Comparison of ENCODE assay signal across 20 cellular contexts in genomic region chr3:48621461-48621869, GRCh38. TPM values are rescaled to one million over a fixed set of nuclear protein-coding genes. Genes with fewer than 3 reads are reported as not detected.
A peak's percentile ranks its signal among the peaks of the same experiment; 100 is the strongest.
DNase-seq lines count a peak whose midpoint lies in the region; ATAC-seq, FAIRE-seq and TF ChIP-seq lines count a peak whose summit lies in the region.
"Had no signal": no experiment of that assay in that cellular context is flagged by ENCODE, and none has a peak within 500 bp of the region (broad histone marks: within the 10 kb centered on the region; RNA-seq: fewer than 3 reads in every experiment).

Gene TMEM89 (minus strand): TSS chr3:48621769. CDS start chr3:48621756, 13 bp downstream.

- H3K27ac ChIP-seq in testis (no peak within 1 kb of the TSS), aorta (ENCODE audit: low read depth in 1 of 2, low read length in 2 of 2) (peak within 1 kb of the TSS in 1 of 2 donors; percentile 96)

- intact Hi-C loops in testis (cut with DNase I; ENCODE audit: low total_unique reads), result no loop called here
- intact Hi-C loops in aorta (cut with DNase I), result no loop called here

- H3K9me3 ChIP-seq in T-helper 17 cell (ENCODE audit: control insufficient read depth, low read length, poor library complexity, severe bottlenecking) (no peaks in the 10 kb centered on the region), testis (no peaks in the 10 kb centered on the region), aorta (ENCODE audit: control insufficient read depth, low read length) (no peaks in the 10 kb centered on the region)

- H3K27ac Mint-ChIP-seq in T-helper 17 cell, result peak within 1 kb of the TSS; percentile 4
- peak within 1 kb of the TSS in 1 of 10 donors; percentile 81 for H3K27ac Mint-ChIP-seq in naive thymus-derived CD8-positive, alpha-beta T cell
- H3K27ac Mint-ChIP-seq: H9 had no signal

- TF ChIP-seq POLR2A in testis (IDR thresholded peaks at IDR 0.05), result no peak

- POLR2A ChIA-PET in naive thymus-derived CD8-positive, alpha-beta T cell (lab: Charles Lee), result interaction anchor here (1.6 kb wide), 1 partner anchor 35 kb away, joined by 3 read pairs; no protein-coding TSS in a partner anchor

- H3K9me3 Mint-ChIP-seq in naive thymus-derived CD8-positive, alpha-beta T cell, result peaks cover 0 to 26% (median 0%) of the 10 kb centered on the region in 9 donors

- H3K27me3 Mint-ChIP-seq in T-helper 17 cell, result no peaks in the 10 kb centered on the region
- no peaks in the 10 kb centered on the region for H3K27me3 Mint-ChIP-seq in naive thymus-derived CD8-positive, alpha-beta T cell

- H3K36me3 Mint-ChIP-seq in T-helper 17 cell (ENCODE audit: low read depth), result no peaks in the 10 kb centered on the region
- peaks cover 0 to 8% (median 0%) of the 10 kb centered on the region in 3 donors for H3K36me3 Mint-ChIP-seq in naive thymus-derived CD8-positive, alpha-beta T cell

- no peak for DNase-seq in HTR-8/SVneo (ENCODE audit: insufficient read length, low spot score)
- DNase-seq in T-helper 17 cell, result no peak
- no peak for DNase-seq in testis
- no peak for DNase-seq in aorta
- DNase-seq in GM19238 (ENCODE audit: insufficient read length, low spot score), result no peak
- no peak for DNase-seq in naive thymus-derived CD8-positive, alpha-beta T cell
- DNase-seq: AML-193, DMS79 treated with DMSO at 0.1 percent for 48 hours, H9, KBM-7, NCI-H1105 treated with DMSO at 0.1 percent for 48 hours, NCI-H187, NCI-H2107, NCI-H510A treated with DMSO at 0.1 percent for 48 hours, NCI-H82, SIG-M5 had no signal

- H3K36me3 ChIP-seq in testis (ENCODE audit: low read depth, missing control alignments) (no peaks in the 10 kb centered on the region), aorta (ENCODE audit: control insufficient read depth in 1 of 2, insufficient read depth in 2 of 2, low read length in 1 of 2) (peaks cover 0 to 2% of the 10 kb centered on the region in 2 donors)

- H3K4me1 Mint-ChIP-seq in T-helper 17 cell, result peaks cover 11% of the 10 kb centered on the region
- peaks cover 5 to 15% (median 10%) of the 10 kb centered on the region in 4 donors for H3K4me1 Mint-ChIP-seq in naive thymus-derived CD8-positive, alpha-beta T cell

- no peaks in the 10 kb centered on the region for H3K4me1 ChIP-seq in testis
- peaks cover 0 to 5% of the 10 kb centered on the region in 2 donors for H3K4me1 ChIP-seq in aorta (ENCODE audit: control insufficient read depth in 1 of 2, insufficient read depth in 2 of 2, low read length in 2 of 2)

- no peaks in the 10 kb centered on the region for H3K27me3 ChIP-seq in testis
- no peaks in the 10 kb centered on the region for H3K27me3 ChIP-seq in aorta (ENCODE audit: control insufficient read depth in 1 of 2, insufficient read depth in 2 of 2, low read length in 1 of 2)

- no peak for ATAC-seq in T-helper 17 cell
- peak; percentile 18 for ATAC-seq in esophagus mucosa
- no peak for ATAC-seq in aorta (ENCODE audit: low FRiP score)
- ATAC-seq in HG03135 (IDR thresholded peaks at IDR 0.05; ENCODE audit: unreplicated experiment), result no peak
- no peak for ATAC-seq in naive thymus-derived CD8-positive, alpha-beta T cell
- ATAC-seq: SK-N-SH treated with all-trans-retinoic acid at 6 μM for 48 hours had no signal

- WGBS in testis, 2 donors, result 92 to 100% methylated on average over 7 to 19 of the region's 19 CpGs
- WGBS in aorta, 2 donors, result 92 to 93% methylated on average over 19 of the region's 19 CpGs

- H3K4me3 Mint-ChIP-seq in T-helper 17 cell, result no peak within 1 kb of the TSS
- H3K4me3 Mint-ChIP-seq in naive thymus-derived CD8-positive, alpha-beta T cell, result no peak within 1 kb of the TSS

- TF ChIP-seq CTCF in testis (IDR thresholded peaks at IDR 0.05), result no peak

- FAIRE-seq in HTR-8/SVneo (lab: Jason Lieb, UNC), result peak; percentile 16

- no peak within 1 kb of the TSS for H3K4me3 ChIP-seq in testis
- H3K4me3 ChIP-seq in aorta (ENCODE audit: low read length in 2 of 2), result no peak within 1 kb of the TSS

RNA-seq across cellular contexts. Expression of gene TMEM89, which starts in this region (rescaled TPM):
- total RNA-seq in T-helper 17 cell, result under 1 TPM in 1 of 2 donors, not detected in 1; 0.55 TPM
- total RNA-seq in esophagus mucosa, result not detected
- total RNA-seq in testis, result 10 to 100 TPM in 1 of 2 donors, 1 to 10 TPM in 1; 8.7 to 14.8 TPM
- 16.1 TPM for polyA plus RNA-seq in testis (ENCODE audit: insufficient read depth, low read depth, low replicate concordance)
- not detected for total RNA-seq in aorta
- polyA plus RNA-seq in aorta, result 1 to 10 TPM in 1 of 2 donors, not detected in 1; 5.7 TPM
- not detected for total RNA-seq in naive thymus-derived CD8-positive, alpha-beta T cell
- not detected for polyA plus RNA-seq in naive thymus-derived CD8-positive, alpha-beta T cell
- total RNA-seq: RPMI7951 had no signal

Comparison
In these comparisons a context has a peak if more than half of its experiments do, and no peak if none do; other contexts are left out.
1. Peak in ATAC-seq in esophagus mucosa; RNA of the gene not detected or under 1 TPM.